ENCODE assay signal across 16 cellular contexts in genomic region chr14:92497391-92497790, GRCh38.
"Had no signal": no experiment of that assay in that cellular context is flagged by ENCODE, and none has a peak within 500 bp of the region (broad histone marks: within the 10 kb centered on the region; RNA-seq: fewer than 3 reads in every experiment).

No MANE protein-coding gene starts in this region.

- H3K4me3 Mint-ChIP-seq: activated CD4-positive, alpha-beta T cell treated with anti-CD3 and anti-CD28 coated beads, Interleukin-2, amount 10 ng/mL, durations not matched to agents 7 days and 5 days; activated naive CD8-positive, alpha-beta T cell treated with anti-CD3 and anti-CD28 coated beads, Interleukin-2, amount 10 ng/mL, durations not matched to agents 7 days and 5 days; brain had no signal

- H3K27ac Mint-ChIP-seq: activated CD4-positive, alpha-beta T cell treated with anti-CD3 and anti-CD28 coated beads, Interleukin-2, amount 10 ng/mL, durations not matched to agents 7 days and 5 days; activated naive CD8-positive, alpha-beta T cell treated with anti-CD3 and anti-CD28 coated beads, Interleukin-2, amount 10 ng/mL, durations not matched to agents 7 days and 5 days; brain had no signal

- H3K36me3 Mint-ChIP-seq: activated naive CD8-positive, alpha-beta T cell treated with anti-CD3 and anti-CD28 coated beads, Interleukin-2, amount 10 ng/mL, durations not matched to agents 7 days and 5 days; brain; natural killer cell had no signal

- H3K36me3 ChIP-seq: esophagus muscularis mucosa, heart right ventricle, thyroid gland, uterus had no signal

- H3K4me3 ChIP-seq: esophagus muscularis mucosa, heart right ventricle, thyroid gland, uterus had no signal

- H3K27me3 Mint-ChIP-seq: brain had no signal

- H3K9me3 ChIP-seq: esophagus muscularis mucosa, heart right ventricle, thyroid gland, uterus had no signal

- H3K9me3 Mint-ChIP-seq: activated CD4-positive, alpha-beta T cell treated with anti-CD3 and anti-CD28 coated beads, Interleukin-2, amount 10 ng/mL, durations not matched to agents 7 days and 5 days; activated naive CD8-positive, alpha-beta T cell treated with anti-CD3 and anti-CD28 coated beads, Interleukin-2, amount 10 ng/mL, durations not matched to agents 7 days and 5 days; brain; natural killer cell had no signal

- ATAC-seq: activated CD4-positive, CD25-positive, alpha-beta regulatory T cell treated with anti-CD3 and anti-CD28 coated beads, Interleukin-2, amount 50 U/mL, for 24 hours; heart right ventricle; left cardiac atrium had no signal

- H3K27me3 ChIP-seq: esophagus muscularis mucosa, heart right ventricle, thyroid gland, uterus had no signal

- H3K4me1 Mint-ChIP-seq: activated CD4-positive, alpha-beta T cell treated with anti-CD3 and anti-CD28 coated beads, Interleukin-2, amount 10 ng/mL, durations not matched to agents 7 days and 5 days; activated naive CD8-positive, alpha-beta T cell treated with anti-CD3 and anti-CD28 coated beads, Interleukin-2, amount 10 ng/mL, durations not matched to agents 7 days and 5 days had no signal

- H3K27ac ChIP-seq: esophagus muscularis mucosa, heart right ventricle, thyroid gland, uterus had no signal

- H3K4me1 ChIP-seq: esophagus muscularis mucosa, thyroid gland, uterus had no signal

- DNase-seq: activated CD4-positive, alpha-beta T cell treated with anti-CD3 and anti-CD28 coated beads, Interleukin-2, amount 10 ng/mL, durations not matched to agents 7 days and 5 days; activated naive CD8-positive, alpha-beta T cell treated with anti-CD3 and anti-CD28 coated beads, Interleukin-2, amount 10 ng/mL, durations not matched to agents 7 days and 5 days; amygdala; central memory CD4-positive, alpha-beta T cell; effector CD8-positive, alpha-beta T cell; left cardiac atrium; natural killer cell; nucleus accumbens; stimulated activated naive CD4-positive, alpha-beta T cell treated with Interleukin-2 at 50 U/mL for 16 hours; T1000; thyroid gland; uterus had no signal
